ENCODE assay signal across 8 cellular contexts in genomic region chr12:90978117-90978770, GRCh38. TPM values are rescaled to one million over a fixed set of nuclear protein-coding genes. Genes with fewer than 3 reads are reported as not detected.
A peak's percentile ranks its signal among the peaks of the same experiment; 100 is the strongest.
DNase-seq lines count a peak whose midpoint lies in the region; ATAC-seq and TF ChIP-seq lines count a peak whose summit lies in the region.

No MANE protein-coding gene starts in this region.

- H3K4me3 ChIP-seq in NB4 (ENCODE audit: low read depth, low read length) (no peak overlapping the region), right cardiac atrium (ENCODE audit: low read length) (no peak overlapping the region)

- H3K9me3 ChIP-seq in right cardiac atrium (ENCODE audit: control insufficient read depth, low read length): no peaks in the 10 kb centered on the region

- H3K36me3 Mint-ChIP-seq in activated T-helper 17 cell treated with anti-CD3 and anti-CD28 coated beads, Interleukin-2, amount 50 U/mL, for 72 hours (ENCODE audit: low read depth): no peaks in the 10 kb centered on the region
- no peaks in the 10 kb centered on the region for H3K36me3 Mint-ChIP-seq in stimulated activated naive B cell treated with anti-CD40 and anti-IgM and Interleukin-4, amounts not matched to agents 10 μg/mL and 1 μg/mL and 100 μg/mL, for 72 hours

- H3K9me3 Mint-ChIP-seq in activated T-helper 17 cell treated with anti-CD3 and anti-CD28 coated beads, Interleukin-2, amount 50 U/mL, for 72 hours: no peaks in the 10 kb centered on the region
- no peaks in the 10 kb centered on the region for H3K9me3 Mint-ChIP-seq in stimulated activated naive B cell treated with anti-CD40 and anti-IgM and Interleukin-4, amounts not matched to agents 10 μg/mL and 1 μg/mL and 100 μg/mL, for 72 hours

- H3K4me3 Mint-ChIP-seq in activated T-helper 17 cell treated with anti-CD3 and anti-CD28 coated beads, Interleukin-2, amount 50 U/mL, for 72 hours: no peak overlapping the region
- H3K4me3 Mint-ChIP-seq in stimulated activated naive B cell treated with anti-CD40 and anti-IgM and Interleukin-4, amounts not matched to agents 10 μg/mL and 1 μg/mL and 100 μg/mL, for 72 hours: no peak overlapping the region

- no peaks in the 10 kb centered on the region for H3K4me1 Mint-ChIP-seq in activated T-helper 17 cell treated with anti-CD3 and anti-CD28 coated beads, Interleukin-2, amount 50 U/mL, for 72 hours
- no peaks in the 10 kb centered on the region for H3K4me1 Mint-ChIP-seq in stimulated activated naive B cell treated with anti-CD40 and anti-IgM and Interleukin-4, amounts not matched to agents 10 μg/mL and 1 μg/mL and 100 μg/mL, for 72 hours

- ATAC-seq in HG02571 (IDR thresholded peaks at IDR 0.05; ENCODE audit: unreplicated experiment) (peak; percentile 82), right cardiac atrium (peak; percentile 74 to 95)
- ATAC-seq in activated T-helper 17 cell treated with anti-CD3 and anti-CD28 coated beads, Interleukin-2, amount 50 U/mL, for 72 hours (replicated peaks): peak; percentile 43
- peak; percentile 68 to 82 for ATAC-seq in stimulated activated naive B cell treated with anti-CD40 and anti-IgM and Interleukin-4, amounts not matched to agents 10 μg/mL and 1 μg/mL and 100 μg/mL, for 72 hours (replicated peaks)

- peak; percentile 14 for DNase-seq in SKM-1 treated with dmso at 0.1 percent for 144 hours (lab: John Stamatoyannopoulos, UW; ENCODE audit: unreplicated experiment)
- DNase-seq in SKM-1 (lab: John Stamatoyannopoulos, UW; ENCODE audit: unreplicated experiment): no peak
- peak; percentile 61 for DNase-seq in NB4 (ENCODE audit: low read depth)
- DNase-seq in right cardiac atrium: peak in 2 of 3 donors; percentile 22 to 60
- no peak for DNase-seq in stimulated activated naive B cell treated with anti-CD40 and anti-IgM and Interleukin-4, amounts not matched to agents 10 μg/mL and 1 μg/mL and 100 μg/mL, for 72 hours
- no peak for DNase-seq in stimulated activated CD4-positive, alpha-beta T cell treated with anti-CD3 and anti-CD28 coated beads, Interleukin-12 subunit alpha, Interleukin-12 subunit beta, amount 100 ng/mL, for 4 hours

- intact Hi-C loops in right cardiac atrium (cut with DNase I): loop anchor here (5.0 to 10.0 kb wide), 4 partner anchors 127 to 377 kb away; no protein-coding TSS in a partner anchor

- no peak for TF ChIP-seq POLR2A in NB4 (IDR thresholded peaks at IDR 0.05; ENCODE audit: extremely low read depth, insufficient read length)

- no peaks in the 10 kb centered on the region for H3K27me3 ChIP-seq in right cardiac atrium (ENCODE audit: control insufficient read depth, insufficient read depth)

- peaks cover 4% of the 10 kb centered on the region for H3K27me3 Mint-ChIP-seq in activated T-helper 17 cell treated with anti-CD3 and anti-CD28 coated beads, Interleukin-2, amount 50 U/mL, for 72 hours
- no peaks in the 10 kb centered on the region for H3K27me3 Mint-ChIP-seq in stimulated activated naive B cell treated with anti-CD40 and anti-IgM and Interleukin-4, amounts not matched to agents 10 μg/mL and 1 μg/mL and 100 μg/mL, for 72 hours

- WGBS in right cardiac atrium: 30% methylated on average over 1 of the region's 1 CpG

- no peak overlapping the region for H3K27ac Mint-ChIP-seq in activated T-helper 17 cell treated with anti-CD3 and anti-CD28 coated beads, Interleukin-2, amount 50 U/mL, for 72 hours
- H3K27ac Mint-ChIP-seq in stimulated activated naive B cell treated with anti-CD40 and anti-IgM and Interleukin-4, amounts not matched to agents 10 μg/mL and 1 μg/mL and 100 μg/mL, for 72 hours: no peak overlapping the region

- peak; percentile 50 for TF ChIP-seq CTCF in NB4 (IDR thresholded peaks at IDR 0.05; ENCODE audit: low read depth, low read length)

- no peak overlapping the region for H3K27ac ChIP-seq in right cardiac atrium (ENCODE audit: low read length)

- H3K4me1 ChIP-seq in right cardiac atrium (ENCODE audit: control insufficient read depth, insufficient read depth, low read length): no peaks in the 10 kb centered on the region

RNA-seq across cellular contexts. Expression of gene CCER1, which starts 23.3 kb away (rescaled TPM):
- total RNA-seq in activated T-helper 17 cell treated with anti-CD3 and anti-CD28 coated beads, Interleukin-2, amount 50 U/mL, for 72 hours: not detected
- not detected for total RNA-seq in right cardiac atrium
- polyA plus RNA-seq in right cardiac atrium: not detected

RNA-seq across cellular contexts. Expression of gene EPYC, which starts 26.5 kb away (rescaled TPM):
- not detected for total RNA-seq in activated T-helper 17 cell treated with anti-CD3 and anti-CD28 coated beads, Interleukin-2, amount 50 U/mL, for 72 hours
- total RNA-seq in right cardiac atrium: not detected
- 0.09 TPM for polyA plus RNA-seq in right cardiac atrium

Comparison
In these comparisons a context has a peak if more than half of its experiments do, and no peak if none do; other contexts are left out.
1. DNase-seq: peak in SKM-1 treated with dmso at 0.1 percent for 144 hours (single experiment), NB4 (single experiment) and right cardiac atrium (2 of 3); none in SKM-1 (single experiment), stimulated activated naive B cell treated with anti-CD40 and anti-IgM and Interleukin-4, amounts not matched to agents 10 μg/mL and 1 μg/mL and 100 μg/mL, for 72 hours (single experiment) and stimulated activated CD4-positive, alpha-beta T cell treated with anti-CD3 and anti-CD28 coated beads, Interleukin-12 subunit alpha, Interleukin-12 subunit beta, amount 100 ng/mL, for 4 hours (single experiment).
2. Peak in every context shown above with its lines, with median percentiles within 50 percentile points of each other: ATAC-seq.